9 cellular contexts compared by ENCODE assay signal in the genomic region with DNA sequence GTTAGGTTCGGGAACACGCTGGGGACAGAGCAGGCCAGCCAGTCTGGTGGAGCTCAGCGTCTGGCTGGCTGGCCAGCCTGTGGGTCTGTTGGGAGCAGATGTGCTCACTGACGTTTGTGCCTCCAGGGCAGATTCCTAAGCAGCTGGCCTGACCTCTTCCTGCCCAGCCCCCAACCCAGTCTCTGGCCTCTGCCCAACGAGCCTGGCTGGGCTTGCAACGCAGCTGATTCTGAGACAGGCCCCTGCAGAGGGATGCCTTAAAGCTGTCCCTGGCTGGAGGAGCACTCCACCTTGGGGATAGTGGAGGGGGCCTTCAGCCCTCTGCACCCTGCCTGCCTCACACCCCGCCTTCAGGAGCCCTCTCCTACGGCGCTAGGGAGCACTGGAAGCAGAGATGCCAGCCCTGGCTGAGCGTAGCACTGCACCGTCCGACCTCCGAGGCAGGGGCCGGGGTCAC. TPM values are rescaled to one million over a fixed set of nuclear protein-coding genes. Genes with fewer than 3 reads are reported as not detected.
A peak's percentile ranks its signal among the peaks of the same experiment; 100 is the strongest.
DNase-seq lines count a peak whose midpoint lies in the region; ATAC-seq and TF ChIP-seq lines count a peak whose summit lies in the region.
"Had no signal": no experiment of that assay in that cellular context is flagged by ENCODE, and none has a peak within 500 bp of the region (broad histone marks: within the 10 kb centered on the region; RNA-seq: fewer than 3 reads in every experiment).

No MANE protein-coding gene starts in this region.

- H3K27ac Mint-ChIP-seq in CD4-positive, alpha-beta T cell, result peak overlapping the region; percentile 68

- TF ChIP-seq CTCF in CD4-positive, alpha-beta T cell (IDR thresholded peaks at IDR 0.05), result no peak
- no peak for TF ChIP-seq CTCF in fibroblast of the aortic adventitia (IDR thresholded peaks at IDR 0.05; ENCODE audit: insufficient read depth, low read length)

- DNase-seq in CD4-positive, alpha-beta T cell, result no peak
- DNase-seq in RPMI7951 (ENCODE audit: low read depth) (peak; percentile 98), fibroblast of the aortic adventitia (ENCODE audit: low read depth) (peak; percentile 74), nucleus accumbens (lab: John Stamatoyannopoulos, UW) (peak in 34 of 56 donors; percentile 14 to 68 (median 46)), GM19238 (ENCODE audit: insufficient read length, low spot score) (no peak), erythroblast (lab: John Stamatoyannopoulos, UW) (no peak), cerebellar cortex (ENCODE audit: low spot score) (no peak)
- DNase-seq: NCI-H1930 had no signal

- H3K36me3 Mint-ChIP-seq in CD4-positive, alpha-beta T cell (ENCODE audit: low read depth), result peaks cover 80% of the 10 kb centered on the region

- ATAC-seq in CD4-positive, alpha-beta T cell (ENCODE audit: poor library complexity), result no peak
- ATAC-seq in HG03196 (IDR thresholded peaks at IDR 0.05; ENCODE audit: unreplicated experiment), result no peak

- CTCF ChIA-PET in CD4-positive, alpha-beta T cell (lab: Charles Lee), result no interaction called here

- no peak overlapping the region for H3K27ac ChIP-seq in CD4-positive, alpha-beta T cell (ENCODE audit: low read depth, low read length)

- no peak for TF ChIP-seq POLR2A in erythroblast (IDR thresholded peaks at IDR 0.05; ENCODE audit: low read length)

- peaks cover 3% of the 10 kb centered on the region for H3K9me3 Mint-ChIP-seq in CD4-positive, alpha-beta T cell

- H3K27me3 Mint-ChIP-seq in CD4-positive, alpha-beta T cell, result no peaks in the 10 kb centered on the region

- no peaks in the 10 kb centered on the region for H3K9me3 ChIP-seq in CD4-positive, alpha-beta T cell (ENCODE audit: control insufficient read depth, low read length)

- no peaks in the 10 kb centered on the region for H3K27me3 ChIP-seq in CD4-positive, alpha-beta T cell (ENCODE audit: control insufficient read depth, insufficient read depth, low read length)

- peaks cover 84% of the 10 kb centered on the region for H3K4me1 Mint-ChIP-seq in CD4-positive, alpha-beta T cell (ENCODE audit: low read depth)

- peak overlapping the region; percentile 14 for H3K4me3 Mint-ChIP-seq in CD4-positive, alpha-beta T cell

- POLR2A ChIA-PET in CD4-positive, alpha-beta T cell (lab: Charles Lee), result interaction anchor here (0.6 to 1.1 kb wide), 4 partner anchors 9 to 46 kb away, joined by 3 read pairs; a partner anchor contains a TSS

- H3K4me3 ChIP-seq in fibroblast of the aortic adventitia (ENCODE audit: low read depth, low read length), result no peak overlapping the region

- intact Hi-C loops in CD4-positive, alpha-beta T cell (cut with DNase I, micrococcal nuclease), result no loop called here

RNA-seq across cellular contexts. Expression of a gene that starts 46.0 kb away (rescaled TPM):
- 100 to 1,000 TPM; 284 to 308 TPM for total RNA-seq in CD4-positive, alpha-beta T cell
- total RNA-seq in RPMI7951 (2014; rRNA removed; shearing (Covaris generic)), result 60.3 and 75.6 TPM in 2 replicates
- total RNA-seq in fibroblast of the aortic adventitia (ENCODE audit: low replicate concordance), result 17.4 and 40.4 TPM in 2 replicates

Comparison
In these comparisons a context has a peak if more than half of its experiments do, and no peak if none do; other contexts are left out.
1. DNase-seq: peak in RPMI7951 (single experiment), fibroblast of the aortic adventitia (single experiment) and nucleus accumbens (34 of 56); none in CD4-positive, alpha-beta T cell (0 of 10), GM19238 (single experiment), erythroblast (0 of 2) and cerebellar cortex (single experiment).